8 cellular contexts compared by ENCODE assay signal in genomic region chr1:235504122-235504493, GRCh38. TPM values are rescaled to one million over a fixed set of nuclear protein-coding genes. Genes with fewer than 3 reads are reported as not detected.
DNase-seq lines count a peak whose midpoint lies in the region; ATAC-seq and TF ChIP-seq lines count a peak whose summit lies in the region.

Gene B3GALNT2, minus strand, starts transcription at chr1:235504452. Its CDS starts 200 bp downstream, at chr1:235504252.

- in situ Hi-C loops in gastrocnemius medialis (cut with MboI; ENCODE audit: low sequenced_read_pairs in 4 of 4): loop anchor here in 1 of 4 donors (25.0 kb wide), 2 partner anchors 258 to 458 kb away; no protein-coding TSS in a partner anchor

- no peaks in the 10 kb centered on the region for H3K9me3 Mint-ChIP-seq in activated T-helper 17 cell treated with anti-CD3 and anti-CD28 coated beads, Interleukin-2, amount 50 U/mL, for 72 hours

- H3K27me3 ChIP-seq in ACC112 (ENCODE audit: insufficient read depth, low read length): no peaks in the 10 kb centered on the region
- no peaks in the 10 kb centered on the region for H3K27me3 ChIP-seq in gastrocnemius medialis

- H3K4me1 Mint-ChIP-seq in activated T-helper 17 cell treated with anti-CD3 and anti-CD28 coated beads, Interleukin-2, amount 50 U/mL, for 72 hours: peaks cover 25% of the 10 kb centered on the region

- peaks cover 14% of the 10 kb centered on the region for H3K36me3 Mint-ChIP-seq in activated T-helper 17 cell treated with anti-CD3 and anti-CD28 coated beads, Interleukin-2, amount 50 U/mL, for 72 hours (ENCODE audit: low read depth)

- no peaks in the 10 kb centered on the region for H3K36me3 ChIP-seq in ACC112 (ENCODE audit: insufficient read depth, low read length)
- no peaks in the 10 kb centered on the region for H3K36me3 ChIP-seq in gastrocnemius medialis

- ATAC-seq in GM19035 (IDR thresholded peaks at IDR 0.05; ENCODE audit: unreplicated experiment) (peak; percentile 39), HG03159 (IDR thresholded peaks at IDR 0.05; ENCODE audit: unreplicated experiment) (peak; percentile 51), left ventricle myocardium superior (peak; percentile 56), gastrocnemius medialis (peak; percentile 28 to 32)
- ATAC-seq in activated T-helper 17 cell treated with anti-CD3 and anti-CD28 coated beads, Interleukin-2, amount 50 U/mL, for 72 hours (replicated peaks): peak; percentile 69

- H3K79me2 ChIP-seq in ACC112 (ENCODE audit: control insufficient read depth, insufficient read depth, low read length, unreplicated experiment): peaks cover 51% of the 10 kb centered on the region

- no peaks in the 10 kb centered on the region for H3K27me3 Mint-ChIP-seq in activated T-helper 17 cell treated with anti-CD3 and anti-CD28 coated beads, Interleukin-2, amount 50 U/mL, for 72 hours

- DNase-seq in left ventricle myocardium superior: no peak
- DNase-seq in gastrocnemius medialis: no peak
- DNase-seq in islet precursor cell: no peak
- no peak for DNase-seq in retina

- H3K4me1 ChIP-seq in ACC112 (ENCODE audit: control insufficient read depth, insufficient read depth, low read length, unreplicated experiment): peaks cover 8% of the 10 kb centered on the region
- H3K4me1 ChIP-seq in gastrocnemius medialis: peaks cover 37 to 44% of the 10 kb centered on the region in 2 donors

- peak; percentile 98 to 99 for TF ChIP-seq POLR2A in gastrocnemius medialis (IDR thresholded peaks at IDR 0.05)

- peak within 1 kb of the TSS; percentile 98 for H2AFZ ChIP-seq in ACC112 (ENCODE audit: low read length, unreplicated experiment)

- H3K4me3 ChIP-seq in ACC112 (ENCODE audit: low read depth, low read length) (peak within 1 kb of the TSS; percentile 83), gastrocnemius medialis (peak within 1 kb of the TSS; percentile 74 to 92 (median 86))

- H3K9me3 ChIP-seq in gastrocnemius medialis: no peaks in the 10 kb centered on the region

- H3K27ac ChIP-seq in ACC112 (ENCODE audit: low read depth, low read length) (peak within 1 kb of the TSS; percentile 90), gastrocnemius medialis (peak within 1 kb of the TSS; percentile 99 to 100 (median 99))

- no peak for TF ChIP-seq CTCF in gastrocnemius medialis (IDR thresholded peaks at IDR 0.05 in 4 of 5, conservative IDR thresholded peaks at IDR 0.05 in 1 of 5)

- intact Hi-C loops in left ventricle myocardium superior (cut with micrococcal nuclease) (no loop called here), gastrocnemius medialis (cut with DNase I; ENCODE audit: low total_unique reads) (loop anchor here (2.0 to 10.0 kb wide), 9 partner anchors 137 to 1299 kb away; partner anchors contain the start of genes ARID4B, GGPS1, HEATR1 and IRF2BP2)

- H3K4me3 Mint-ChIP-seq in activated T-helper 17 cell treated with anti-CD3 and anti-CD28 coated beads, Interleukin-2, amount 50 U/mL, for 72 hours: peak within 1 kb of the TSS; percentile 97

- H3K27ac Mint-ChIP-seq in activated T-helper 17 cell treated with anti-CD3 and anti-CD28 coated beads, Interleukin-2, amount 50 U/mL, for 72 hours: peak within 1 kb of the TSS; percentile 96

RNA-seq across cellular contexts. Expression of gene B3GALNT2, which starts in this region (rescaled TPM):
- 10 to 100 TPM in 1 of 2 donors, 1 to 10 TPM in 1; 9.4 to 18.1 TPM for total RNA-seq in activated T-helper 17 cell treated with anti-CD3 and anti-CD28 coated beads, Interleukin-2, amount 50 U/mL, for 72 hours
- total RNA-seq in left ventricle myocardium superior: 20.7 TPM
- 10 to 100 TPM; 28.8 to 35.3 (median 32.4) TPM for total RNA-seq in gastrocnemius medialis
